Comparison of ENCODE assay signal across 1 cellular context in genomic region chr16:3112881-3113574, GRCh38.
TF ChIP-seq lines count a peak whose summit lies in the region.

No MANE protein-coding gene starts in this region.

TF ChIP-seq in endothelial cell of umbilical vein, 7 proteins besides CTCF, POLR2A, EP300 and RAD21 (continued from another document):
- TF ChIP-seq FOS (IDR thresholded peaks at IDR 0.05; ENCODE audit: borderline replicate concordance, insufficient read depth, low read length) (no peak), JUN (IDR thresholded peaks at IDR 0.05; ENCODE audit: borderline replicate concordance, insufficient read depth, insufficient read length, low read depth) (no peak)
